ENCODE assay signal across 23 cellular contexts in genomic region chr5:75686480-75686879, GRCh38.
"Had no signal": no experiment of that assay in that cellular context is flagged by ENCODE, and none has a peak within 500 bp of the region (broad histone marks: within the 10 kb centered on the region; RNA-seq: fewer than 3 reads in every experiment).

No MANE protein-coding gene starts in this region.

- ATAC-seq: HepG2 had no signal

- H3K27me3 ChIP-seq: MG63 had no signal

- H3K9ac ChIP-seq: SK-N-SH had no signal

- DNase-seq: IMR-90, Karpas-422, KG1, MG63, NCI-H1092, NCI-H1105 treated with DMSO at 0.1 percent for 48 hours, NCI-H1417 treated with DMSO at 0.1 percent for 48 hours, NCI-H146, NCI-H1694 treated with DMSO at 0.1 percent for 48 hours, NCI-H1930, NCI-H2081, NCI-H2107, NCI-H2171, NCI-H226, NCI-H446, NCI-H510A, NCI-H524 treated with DMSO at 0.1 percent for 48 hours, NCI-H69, NCI-H774, RPMI8226, SHP77, SK-N-SH had no signal

- H3K4me2 ChIP-seq: SK-N-SH had no signal

- H3K9me3 ChIP-seq: MG63, SK-N-SH had no signal

- H3K4me3 ChIP-seq: MG63 had no signal

- H3K9me2 ChIP-seq: SK-N-SH had no signal
